9 cellular contexts compared by ENCODE assay signal in the genomic region with DNA sequence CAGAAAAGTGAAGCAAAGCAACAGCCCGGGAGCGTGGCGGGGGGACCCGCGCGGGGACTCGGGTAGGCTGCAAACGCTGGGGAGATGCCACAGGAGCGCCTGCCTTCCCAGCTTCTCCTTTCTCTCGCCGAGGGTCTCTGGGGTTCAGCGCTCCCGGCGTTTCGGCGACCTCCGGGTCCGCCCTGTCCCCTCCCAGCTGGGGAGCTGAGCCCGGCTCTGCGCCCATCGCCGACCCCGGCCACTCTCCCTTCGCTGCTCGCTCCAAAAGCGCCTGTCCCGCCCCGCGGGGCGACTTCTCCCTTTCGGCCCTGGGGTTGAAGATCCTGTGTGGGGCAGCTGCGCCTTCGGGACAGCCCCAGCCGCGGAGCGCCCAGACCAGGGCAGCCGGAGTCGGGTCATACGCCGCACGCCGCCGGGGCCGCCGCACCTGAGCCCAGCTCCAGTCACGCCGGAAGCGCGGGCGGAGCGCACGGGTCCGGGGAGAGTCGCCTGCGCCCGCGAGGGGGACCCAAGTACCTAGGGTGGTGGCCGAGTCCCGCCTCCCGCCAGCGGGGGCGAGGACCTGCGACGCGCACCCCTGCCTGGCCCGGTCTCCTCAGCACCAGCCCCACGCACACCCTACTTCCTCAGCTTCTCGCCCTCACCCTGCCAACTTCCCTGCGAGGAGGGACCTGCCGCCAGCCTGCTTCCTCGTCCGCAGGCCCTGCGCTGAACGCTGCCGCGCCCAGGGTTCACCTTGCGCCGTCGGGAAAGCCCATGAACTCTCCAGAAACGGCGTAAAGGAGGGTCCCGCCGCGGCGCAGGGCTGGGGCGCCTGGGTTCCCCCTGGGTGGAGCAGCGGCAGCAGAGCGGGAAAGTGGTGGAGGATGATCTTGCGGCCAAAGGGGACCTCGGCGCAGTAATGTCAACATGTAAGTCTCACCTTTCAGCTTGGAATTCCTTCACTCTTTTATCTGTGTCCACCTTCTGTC. TPM values are rescaled to one million over a fixed set of nuclear protein-coding genes. Genes with fewer than 3 reads are reported as not detected.
DNase-seq lines count a peak whose midpoint lies in the region; ATAC-seq, FAIRE-seq and TF ChIP-seq lines count a peak whose summit lies in the region.
"Had no signal": no experiment of that assay in that cellular context is flagged by ENCODE, and none has a peak within 500 bp of the region (broad histone marks: within the 10 kb centered on the region; RNA-seq: fewer than 3 reads in every experiment).

TSS of gene ADGRG6 (plus strand) at position 587 of the 971 bp plus-strand sequence. CDS start at position 910, 323 bp downstream.

- CTCF ChIA-PET in A549 (lab: Yijun Ruan, JAX), result interaction anchor here (0.6 to 3.3 kb wide), 15 partner anchors 11 to 155 kb away, joined by 3 to 12 read pairs (median 4); partner anchors contain the start of genes NMBR and VTA1

- peak; percentile 19; the same call in 1 of the 3 replicates for TF ChIP-seq CTCF in A549 (IDR thresholded peaks at IDR 0.05)
- no peak for TF ChIP-seq CTCF in adrenal gland (IDR thresholded peaks at IDR 0.05)

- intact Hi-C loops in adrenal gland (cut with DNase I), result no loop called here

- no peak for TF ChIP-seq EP300 in A549 (IDR thresholded peaks at IDR 0.05)

- DNase-seq in A549 (ENCODE audit: low read depth in 1 of 2, low spot score in 1 of 2), result peak; percentile 7 to 75
- no peak for DNase-seq in SK-MEL-5 (ENCODE audit: low read depth, low spot score)
- DNase-seq in adrenal gland, result peak in 5 of 7 donors; percentile 13 to 29 (median 22)
- DNase-seq in iPS DF 6.9 (ENCODE audit: low read depth, low spot score), result no peak

- FAIRE-seq in A549 (lab: Jason Lieb, UNC), result no peak
- FAIRE-seq: GM18507 had no signal

- POLR2A ChIA-PET in A549 (lab: Yijun Ruan, JAX), result interaction anchor here (0.6 to 2.5 kb wide), 5 partner anchors 12 to 114 kb away, joined by 3 to 35 read pairs (median 4); no protein-coding TSS in a partner anchor

- H3K27me3 ChIP-seq in adrenal gland (peaks cover 7% of the 10 kb centered on the region), iPS DF 6.9 (ENCODE audit: control insufficient read depth, insufficient read depth, low read length) (peaks cover 4% of the 10 kb centered on the region; the same call in 1 of the 2 replicates), skeletal muscle satellite cell (ENCODE audit: control insufficient read depth, insufficient read depth, low read length) (no peaks in the 10 kb centered on the region)

- peak within 1 kb of the TSS; percentile 79 for H3K9ac ChIP-seq in skeletal muscle satellite cell (ENCODE audit: low read depth, low read length)

- no peaks in the 10 kb centered on the region for H3K36me3 ChIP-seq in adrenal gland (replicated peaks in 1 of 2)
- no peaks in the 10 kb centered on the region for H3K36me3 ChIP-seq in iPS DF 6.9 (ENCODE audit: control insufficient read depth, insufficient read depth, low read length)
- H3K36me3 ChIP-seq in skeletal muscle satellite cell (ENCODE audit: insufficient read depth, low read length), result no peaks in the 10 kb centered on the region

- TF ChIP-seq RAD21 in A549 (conservative IDR thresholded peaks at IDR 0.05 in 1 of 2, IDR thresholded peaks at IDR 0.05 in 1 of 2), result peak in 1 of 2 experiments; percentile 50; a peak in 2 of 5 replicates

- TF ChIP-seq POLR2A in A549 (IDR thresholded peaks at IDR 0.05; ENCODE audit: low read length) (peak; percentile 6; the same call in 1 of the 2 replicates), adrenal gland (IDR thresholded peaks at IDR 0.05) (no peak)

- H3K4me2 ChIP-seq in A549, result peak within 1 kb of the TSS; percentile 85
- H3K4me2 ChIP-seq in skeletal muscle satellite cell (ENCODE audit: low read length), result peak within 1 kb of the TSS; percentile 97

- H3K4me1 ChIP-seq in A549 (peaks cover 50% of the 10 kb centered on the region), adrenal gland (replicated peaks in 1 of 2) (no peaks in the 10 kb centered on the region), iPS DF 6.9 (ENCODE audit: control insufficient read depth, insufficient read depth, low read length) (no peaks in the 10 kb centered on the region; the same call in 1 of the 2 replicates), skeletal muscle satellite cell (ENCODE audit: control insufficient read depth, insufficient read depth, low read length) (peaks cover 34% of the 10 kb centered on the region)

- H3K27ac ChIP-seq in A549, result peak within 1 kb of the TSS; percentile 95 to 97
- peak within 1 kb of the TSS in 2 of 5 donors; percentile 34 to 75 for H3K27ac ChIP-seq in adrenal gland
- no peak within 1 kb of the TSS for H3K27ac ChIP-seq in iPS DF 6.9 (ENCODE audit: low read length)

- H3K4me3 ChIP-seq in A549 (peak within 1 kb of the TSS; percentile 81), adrenal gland (peak within 1 kb of the TSS in 1 of 4 donors; percentile 55), iPS DF 6.9 (ENCODE audit: low read length) (peak within 1 kb of the TSS; percentile 58; the same call in 1 of the 2 replicates), skeletal muscle satellite cell (ENCODE audit: low read length) (peak within 1 kb of the TSS; percentile 86)

- ATAC-seq in A549, result peak; percentile 79 to 82
- ATAC-seq in GM18873 (IDR thresholded peaks at IDR 0.05; ENCODE audit: low FRiP score, unreplicated experiment), result peak; percentile 47
- peak; percentile 87 for ATAC-seq in HG03139 (IDR thresholded peaks at IDR 0.05; ENCODE audit: unreplicated experiment)
- ATAC-seq in HG03565 (IDR thresholded peaks at IDR 0.05; ENCODE audit: unreplicated experiment), result no peak

- 1% methylated on average over 56 of the region's 91 CpGs for WGBS in A549 (ENCODE audit: missing lambda C conversion rate)
- 1% methylated on average over 21 to 91 of the region's 91 CpGs for WGBS in adrenal gland, 4 donors
- no CpG with 5 or more reads among the region's 91 CpGs for WGBS in iPS DF 6.9 (ENCODE audit: insufficient coverage, insufficient read length)

- H3K9me3 ChIP-seq in A549 (no peaks in the 10 kb centered on the region), adrenal gland (replicated peaks in 1 of 3) (no peaks in the 10 kb centered on the region), iPS DF 6.9 (ENCODE audit: control insufficient read depth, insufficient read depth, low read length) (no peaks in the 10 kb centered on the region), skeletal muscle satellite cell (replicated peaks; ENCODE audit: low read length) (no peaks in the 10 kb centered on the region)

- in situ Hi-C loops in SK-MEL-5 (cut with HindIII; ENCODE audit: low pct_unique_long_range_greater_than_20kb, low sequenced_read_pairs), result no loop called here

TF ChIP-seq in A549, 52 proteins besides CTCF, POLR2A, EP300 and RAD21:
- TF ChIP-seq, protein P1, sequence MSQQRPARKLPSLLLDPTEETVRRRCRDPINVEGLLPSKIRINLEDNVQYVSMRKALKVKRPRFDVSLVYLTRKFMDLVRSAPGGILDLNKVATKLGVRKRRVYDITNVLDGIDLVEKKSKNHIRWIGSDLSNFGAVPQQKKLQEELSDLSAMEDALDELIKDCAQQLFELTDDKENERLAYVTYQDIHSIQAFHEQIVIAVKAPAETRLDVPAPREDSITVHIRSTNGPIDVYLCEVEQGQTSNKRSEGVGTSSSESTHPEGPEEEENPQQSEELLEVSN (IDR thresholded peaks at IDR 0.05; ENCODE audit: borderline replicate concordance, low read depth), result peak; percentile 66; the same call in 1 of the 2 replicates
- TF ChIP-seq MAX (IDR thresholded peaks at IDR 0.05) (peak; percentile 48; the same call in 1 of the 2 replicates), HOXA7 (CRISPR knock-in tag; IDR thresholded peaks at IDR 0.05) (no peak), SMC3 (IDR thresholded peaks at IDR 0.05) (peak; percentile 34; the same call in 2 of the 3 replicates), JUN (IDR thresholded peaks at IDR 0.05) (peak in 1 of 2 experiments; percentile 35; a peak in 2 of 5 replicates), FOSL2 (IDR thresholded peaks at IDR 0.05) (no peak), FOSL2 (CRISPR knock-in tag; IDR thresholded peaks at IDR 0.05) (no peak)
TF ChIP-seq in A549: peak in this region for 4.

RNA-seq across cellular contexts. Expression of gene ADGRG6, which starts in this region (rescaled TPM):
- polyA plus RNA-seq in A549 (2011; rRNA removed) (176 and 181 TPM in 2 replicates), A549 (2017; fragmentation: RNase III; extraction: RNeasy Plus Mini Kit Qiagen cat#74134 plus additional on column Dnase treatment) (53.9 to 61.1 TPM (median 55.4 TPM) in 3 replicates), adrenal gland (1 to 10 TPM in 2 of 3 donors, under 1 TPM in 1; 0.72 to 2.0 (median 1.0) TPM)
- polyA plus RNA-seq in A549 (2012; cell fraction: cytosol; rRNA removed), result 34.3 and 35.0 TPM in 2 replicates
- 42.9 and 53.7 TPM in 2 replicates for polyA plus RNA-seq in A549 (2012; cell fraction: nucleus; rRNA removed)
- polyA minus RNA-seq in A549 (2011; rRNA and poly(A)+ RNA removed), result 202 and 259 TPM in 2 replicates
- 130 and 134 TPM in 2 replicates for total RNA-seq in SK-MEL-5 (2014; rRNA removed; shearing (Covaris generic))
- polyA plus RNA-seq in SK-MEL-5 (2015; cell fraction: cytosol; rRNA removed), result 59.6 and 99.6 TPM in 2 replicates
- polyA plus RNA-seq in SK-MEL-5 (2015; cell fraction: nucleus; rRNA removed), result 115 and 136 TPM in 2 replicates
- 10 to 100 TPM in 2 of 8 donors, 1 to 10 TPM in 6; 3.7 to 24.6 (median 7.1) TPM for total RNA-seq in adrenal gland
- total RNA-seq in skeletal muscle satellite cell (2012; rRNA removed), result 0.44 and 1.0 TPM in 2 replicates

Comparison
In these comparisons a context has a peak if more than half of its experiments do, and no peak if none do; other contexts are left out.
1. RNA of gene ADGRG6 (polyA plus RNA-seq): 34.3 to 181 TPM in A549; 0.72 to 2.0 TPM in adrenal gland; every median in the first group is over 10 times any median in the second.
2. DNase-seq: peak in A549 (2 of 2) and adrenal gland (5 of 7); none in SK-MEL-5 (single experiment) and iPS DF 6.9 (single experiment).